Comparison of ENCODE assay signal across 9 cellular contexts in genomic region chr9:132141364-132141947, GRCh38.
A peak's percentile ranks its signal among the peaks of the same experiment; 100 is the strongest.
DNase-seq lines count a peak whose midpoint lies in the region; ATAC-seq lines count a peak whose summit lies in the region.
"Had no signal": no experiment of that assay in that cellular context is flagged by ENCODE, and none has a peak within 500 bp of the region (broad histone marks: within the 10 kb centered on the region; RNA-seq: fewer than 3 reads in every experiment).

No MANE protein-coding gene starts in this region.

- DNase-seq in AG20443 (ENCODE audit: low spot score), result peak; percentile 43
- DNase-seq in Kasumi-1 (lab: John Stamatoyannopoulos, UW), result peak; percentile 7 to 8
- peak in 47 of 58 donors; percentile 18 to 88 (median 63) for DNase-seq in anterior cingulate cortex (lab: John Stamatoyannopoulos, UW)
- DNase-seq in inferior parietal cortex (ENCODE audit: extremely low spot score), result peak; percentile 55
- DNase-seq in substantia nigra (lab: John Stamatoyannopoulos, UW), result peak in 35 of 49 donors; percentile 21 to 80 (median 52)
- no peak for DNase-seq in cerebellar nuclear complex (lab: John Stamatoyannopoulos, UW)
- no peak for DNase-seq in HPDE6-E6E7 (ENCODE audit: extremely low spot score)

- ATAC-seq in GM21447 (IDR thresholded peaks at IDR 0.05; ENCODE audit: unreplicated experiment), result no peak
- ATAC-seq: GM12878 had no signal

- peak overlapping the region; percentile 86 for H3K27ac ChIP-seq in substantia nigra (ENCODE audit: low read depth, low read length, poor library complexity, severe bottlenecking)

Comparison
In these comparisons a context has a peak if more than half of its experiments do, and no peak if none do; other contexts are left out.
1. DNase-seq: peak in AG20443 (single experiment), Kasumi-1 (2 of 2), anterior cingulate cortex (47 of 58), inferior parietal cortex (single experiment) and substantia nigra (35 of 49); none in cerebellar nuclear complex (0 of 2) and HPDE6-E6E7 (single experiment).